ENCODE assay signal across 1 cellular context in the genomic region with DNA sequence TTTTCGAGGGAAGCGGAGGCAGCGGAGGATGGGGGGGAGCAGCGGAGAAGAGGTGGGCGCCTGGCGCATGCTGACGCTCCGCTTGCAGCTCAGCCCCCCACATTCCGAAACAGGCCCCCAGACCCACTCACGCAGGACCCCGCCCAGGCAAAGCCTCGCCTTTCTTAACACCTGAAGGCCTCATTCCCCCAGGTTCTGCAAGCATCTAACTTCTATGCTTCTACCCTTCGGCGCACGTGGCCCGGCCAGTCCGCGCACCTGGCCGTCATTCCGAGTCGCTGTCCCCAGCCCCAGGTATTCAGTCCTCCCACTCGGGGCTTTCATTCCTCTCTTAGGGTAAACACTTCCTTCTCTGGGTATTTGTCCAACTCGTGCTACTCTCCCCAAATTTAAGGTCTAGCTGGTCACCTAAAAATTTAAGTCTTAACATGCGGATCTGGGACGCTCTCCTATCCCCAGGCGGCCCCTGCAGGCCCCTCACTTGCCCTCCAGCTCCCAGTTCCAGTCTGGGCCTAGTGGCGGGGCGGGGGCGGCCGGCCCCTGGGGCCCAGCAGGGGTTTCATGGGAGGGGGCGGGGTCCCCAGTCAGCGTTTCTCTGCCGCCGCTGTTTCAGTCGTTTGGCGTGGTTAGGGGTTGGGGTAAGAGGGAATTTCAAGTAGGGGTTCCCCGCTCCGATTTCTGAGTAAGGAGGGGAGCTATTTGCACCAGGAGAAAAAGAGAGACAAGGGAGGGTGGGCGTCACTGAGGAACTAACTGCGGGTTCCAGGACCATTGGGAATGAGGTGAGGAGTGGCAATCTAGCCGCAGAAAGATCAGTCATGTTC.
TF ChIP-seq lines count a peak whose summit lies in the region.

No MANE protein-coding gene starts in this region.

TF ChIP-seq in WTC11, 78 proteins besides CTCF, POLR2A, EP300 and RAD21 (continued from another document and continues in another):
- TF ChIP-seq AR (CRISPR knock-in tag; IDR thresholded peaks at IDR 0.05) (no peak), FOXJ3 (CRISPR knock-in tag; IDR thresholded peaks at IDR 0.05; ENCODE audit: borderline replicate concordance) (no peak), ZNF671 (CRISPR knock-in tag; IDR thresholded peaks at IDR 0.05) (no peak), USF1 (CRISPR knock-in tag; IDR thresholded peaks at IDR 0.05) (peak; percentile 66; the same call in 1 of the 2 replicates), SP1 (CRISPR knock-in tag; conservative IDR thresholded peaks at IDR 0.05) (no peak), E2F1 (CRISPR knock-in tag; IDR thresholded peaks at IDR 0.05) (no peak), PRDM15 (CRISPR knock-in tag; IDR thresholded peaks at IDR 0.05) (peak; percentile 92), NFYB (CRISPR knock-in tag; conservative IDR thresholded peaks at IDR 0.05; ENCODE audit: low read depth) (no peak), EMX1 (CRISPR knock-in tag; IDR thresholded peaks at IDR 0.05) (no peak), ZNF396 (CRISPR knock-in tag; IDR thresholded peaks at IDR 0.05; ENCODE audit: borderline replicate concordance) (no peak), RELA (CRISPR knock-in tag; IDR thresholded peaks at IDR 0.05; ENCODE audit: borderline replicate concordance) (no peak), PREB (CRISPR knock-in tag; IDR thresholded peaks at IDR 0.05; ENCODE audit: borderline replicate concordance) (0 out of 2 replicates have a peak, but pooled peaks have one; percentile 56), ZNF317 (CRISPR knock-in tag; IDR thresholded peaks at IDR 0.05; ENCODE audit: borderline replicate concordance, low read depth) (no peak), TEAD4 (CRISPR knock-in tag; IDR thresholded peaks at IDR 0.05) (no peak), MXD4 (CRISPR knock-in tag; IDR thresholded peaks at IDR 0.05; ENCODE audit: borderline replicate concordance) (no peak), ERG (CRISPR knock-in tag; IDR thresholded peaks at IDR 0.05) (no peak), ZNF532 (CRISPR knock-in tag; IDR thresholded peaks at IDR 0.05; ENCODE audit: borderline replicate concordance) (no peak), AFF4 (CRISPR knock-in tag; IDR thresholded peaks at IDR 0.05; ENCODE audit: borderline replicate concordance) (no peak)
- TF ChIP-seq, protein P1, sequence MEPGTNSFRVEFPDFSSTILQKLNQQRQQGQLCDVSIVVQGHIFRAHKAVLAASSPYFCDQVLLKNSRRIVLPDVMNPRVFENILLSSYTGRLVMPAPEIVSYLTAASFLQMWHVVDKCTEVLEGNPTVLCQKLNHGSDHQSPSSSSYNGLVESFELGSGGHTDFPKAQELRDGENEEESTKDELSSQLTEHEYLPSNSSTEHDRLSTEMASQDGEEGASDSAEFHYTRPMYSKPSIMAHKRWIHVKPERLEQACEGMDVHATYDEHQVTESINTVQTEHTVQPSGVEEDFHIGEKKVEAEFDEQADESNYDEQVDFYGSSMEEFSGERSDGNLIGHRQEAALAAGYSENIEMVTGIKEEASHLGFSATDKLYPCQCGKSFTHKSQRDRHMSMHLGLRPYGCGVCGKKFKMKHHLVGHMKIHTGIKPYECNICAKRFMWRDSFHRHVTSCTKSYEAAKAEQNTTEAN (CRISPR knock-in tag; IDR thresholded peaks at IDR 0.05), result no peak
- TF ChIP-seq, protein P2, sequence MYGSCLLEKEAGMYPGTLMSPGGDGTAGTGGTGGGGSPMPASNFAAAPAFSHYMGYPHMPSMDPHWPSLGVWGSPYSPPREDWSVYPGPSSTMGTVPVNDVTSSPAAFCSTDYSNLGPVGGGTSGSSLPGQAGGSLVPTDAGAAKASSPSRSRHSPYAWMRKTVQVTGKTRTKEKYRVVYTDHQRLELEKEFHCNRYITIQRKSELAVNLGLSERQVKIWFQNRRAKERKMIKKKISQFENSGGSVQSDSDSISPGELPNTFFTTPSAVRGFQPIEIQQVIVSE (CRISPR knock-in tag; IDR thresholded peaks at IDR 0.05; ENCODE audit: borderline replicate concordance), result no peak
- TF ChIP-seq, protein P3, sequence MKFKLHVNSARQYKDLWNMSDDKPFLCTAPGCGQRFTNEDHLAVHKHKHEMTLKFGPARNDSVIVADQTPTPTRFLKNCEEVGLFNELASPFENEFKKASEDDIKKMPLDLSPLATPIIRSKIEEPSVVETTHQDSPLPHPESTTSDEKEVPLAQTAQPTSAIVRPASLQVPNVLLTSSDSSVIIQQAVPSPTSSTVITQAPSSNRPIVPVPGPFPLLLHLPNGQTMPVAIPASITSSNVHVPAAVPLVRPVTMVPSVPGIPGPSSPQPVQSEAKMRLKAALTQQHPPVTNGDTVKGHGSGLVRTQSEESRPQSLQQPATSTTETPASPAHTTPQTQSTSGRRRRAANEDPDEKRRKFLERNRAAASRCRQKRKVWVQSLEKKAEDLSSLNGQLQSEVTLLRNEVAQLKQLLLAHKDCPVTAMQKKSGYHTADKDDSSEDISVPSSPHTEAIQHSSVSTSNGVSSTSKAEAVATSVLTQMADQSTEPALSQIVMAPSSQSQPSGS (CRISPR knock-in tag; IDR thresholded peaks at IDR 0.05; ENCODE audit: borderline replicate concordance, low read depth), result no peak
